In genomic region chr5:134070979-134071849, GRCh38 we compare ENCODE assay signal across 1 cellular context.
TF ChIP-seq lines count a peak whose summit lies in the region.

No MANE protein-coding gene starts in this region.

TF ChIP-seq in H1, 55 proteins besides CTCF, POLR2A, EP300 and RAD21 (continued from another document):
- TF ChIP-seq, protein P1, sequence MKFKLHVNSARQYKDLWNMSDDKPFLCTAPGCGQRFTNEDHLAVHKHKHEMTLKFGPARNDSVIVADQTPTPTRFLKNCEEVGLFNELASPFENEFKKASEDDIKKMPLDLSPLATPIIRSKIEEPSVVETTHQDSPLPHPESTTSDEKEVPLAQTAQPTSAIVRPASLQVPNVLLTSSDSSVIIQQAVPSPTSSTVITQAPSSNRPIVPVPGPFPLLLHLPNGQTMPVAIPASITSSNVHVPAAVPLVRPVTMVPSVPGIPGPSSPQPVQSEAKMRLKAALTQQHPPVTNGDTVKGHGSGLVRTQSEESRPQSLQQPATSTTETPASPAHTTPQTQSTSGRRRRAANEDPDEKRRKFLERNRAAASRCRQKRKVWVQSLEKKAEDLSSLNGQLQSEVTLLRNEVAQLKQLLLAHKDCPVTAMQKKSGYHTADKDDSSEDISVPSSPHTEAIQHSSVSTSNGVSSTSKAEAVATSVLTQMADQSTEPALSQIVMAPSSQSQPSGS (IDR thresholded peaks at IDR 0.05; ENCODE audit: low read length), result no peak
- TF ChIP-seq SIN3A (conservative IDR thresholded peaks at IDR 0.05 in 1 of 2, IDR thresholded peaks at IDR 0.05 in 1 of 2; ENCODE audit: low read depth in 1 of 2, low read length in 2 of 2), result 0 out of 4 replicates have a peak, but pooled peaks of 1 of the 2 experiments have one; percentile 35
TF ChIP-seq in H1: peak in this region for 8.
